Comparison of ENCODE assay signal across 18 cellular contexts in genomic region chr18:44742126-44742525, GRCh38.
DNase-seq lines count a peak whose midpoint lies in the region; ATAC-seq and TF ChIP-seq lines count a peak whose summit lies in the region.
"Had no signal": no experiment of that assay in that cellular context is flagged by ENCODE, and none has a peak within 500 bp of the region (broad histone marks: within the 10 kb centered on the region; RNA-seq: fewer than 3 reads in every experiment).

No MANE protein-coding gene starts in this region.

- no peaks in the 10 kb centered on the region for H3K27me3 ChIP-seq in right atrium auricular region
- H3K27me3 ChIP-seq: foreskin keratinocyte had no signal

- H3K27me3 Mint-ChIP-seq in glutamatergic neuron (ENCODE audit: unreplicated experiment) = peaks cover 24% of the 10 kb centered on the region
- H3K27me3 Mint-ChIP-seq in effector memory CD8-positive, alpha-beta T cell = no peaks in the 10 kb centered on the region

- H3K36me3 Mint-ChIP-seq in glutamatergic neuron (ENCODE audit: unreplicated experiment) = no peaks in the 10 kb centered on the region
- no peaks in the 10 kb centered on the region for H3K36me3 Mint-ChIP-seq in effector memory CD8-positive, alpha-beta T cell (ENCODE audit: insufficient read depth)

- H3K9me3 Mint-ChIP-seq in glutamatergic neuron (ENCODE audit: unreplicated experiment) = peaks cover 29% of the 10 kb centered on the region
- H3K9me3 Mint-ChIP-seq in effector memory CD8-positive, alpha-beta T cell = no peaks in the 10 kb centered on the region
- H3K9me3 Mint-ChIP-seq: activated CD4-positive, alpha-beta T cell treated with anti-CD3 and anti-CD28 coated beads, Interleukin-2, amount 10 ng/mL, durations not matched to agents 24 days and 14 days; dendritic cell treated with granulocyte-macrophage colony-stimulating factor and Interleukin-4, amounts not matched to agents 40 ng/mL and 50 ng/mL, for 4 days; neural crest cell had no signal

- peak overlapping the region; percentile 100 for H3K27ac Mint-ChIP-seq in glutamatergic neuron (ENCODE audit: unreplicated experiment)
- no peak overlapping the region for H3K27ac Mint-ChIP-seq in effector memory CD8-positive, alpha-beta T cell
- H3K27ac Mint-ChIP-seq: activated CD4-positive, alpha-beta T cell treated with anti-CD3 and anti-CD28 coated beads, Interleukin-2, amount 10 ng/mL, durations not matched to agents 24 days and 14 days; activated T-helper 17 cell treated with anti-CD3 and anti-CD28 coated beads, Interleukin-2, amount 50 U/mL, for 72 hours; dendritic cell treated with granulocyte-macrophage colony-stimulating factor and Interleukin-4, amounts not matched to agents 40 ng/mL and 50 ng/mL, for 4 days had no signal

- H3K36me3 ChIP-seq in right atrium auricular region = no peaks in the 10 kb centered on the region

- TF ChIP-seq CTCF in right atrium auricular region (IDR thresholded peaks at IDR 0.05) = no peak
- TF ChIP-seq CTCF in glutamatergic neuron (IDR thresholded peaks at IDR 0.05; ENCODE audit: partially characterized antibody, unreplicated experiment) = no peak

- intact Hi-C loops in left cardiac atrium (cut with DNase I) = no loop called here
- intact Hi-C loops in posterior vena cava (cut with DNase I) = no loop called here

- H3K4me1 ChIP-seq in right atrium auricular region = peaks cover 0 to 39% of the 10 kb centered on the region in 2 donors

- no peak for DNase-seq in right atrium auricular region (ENCODE audit: low spot score)
- DNase-seq in left cardiac atrium = no peak
- DNase-seq in glutamatergic neuron = no peak
- DNase-seq in retina = peak; percentile 11
- DNase-seq in midbrain (lab: John Stamatoyannopoulos, UW) = no peak
- DNase-seq in effector memory CD8-positive, alpha-beta T cell = no peak
- DNase-seq in SIG-M5 treated with dmso at 0.1 percent for 504 hours (lab: John Stamatoyannopoulos, UW; ENCODE audit: unreplicated experiment) = no peak
- DNase-seq in posterior vena cava (ENCODE audit: low spot score) = no peak
- DNase-seq: activated CD4-positive, alpha-beta T cell treated with anti-CD3 and anti-CD28 coated beads, Interleukin-2, amount 10 ng/mL, durations not matched to agents 24 days and 14 days; foreskin keratinocyte; stimulated activated CD4-positive, alpha-beta T cell treated with anti-CD3 and anti-CD28 coated beads, Interleukin-12 subunit alpha, Interleukin-12 subunit beta, amount 100 ng/mL, for 4 hours had no signal

- H3K9me3 ChIP-seq in right atrium auricular region = no peaks in the 10 kb centered on the region

- peak overlapping the region; percentile 88 for H3K4me3 Mint-ChIP-seq in glutamatergic neuron (ENCODE audit: unreplicated experiment)
- H3K4me3 Mint-ChIP-seq in effector memory CD8-positive, alpha-beta T cell = no peak overlapping the region
- H3K4me3 Mint-ChIP-seq: activated CD4-positive, alpha-beta T cell treated with anti-CD3 and anti-CD28 coated beads, Interleukin-2, amount 10 ng/mL, durations not matched to agents 24 days and 14 days; activated T-helper 17 cell treated with anti-CD3 and anti-CD28 coated beads, Interleukin-2, amount 50 U/mL, for 72 hours; dendritic cell treated with granulocyte-macrophage colony-stimulating factor and Interleukin-4, amounts not matched to agents 40 ng/mL and 50 ng/mL, for 4 days had no signal

- H3K4me1 Mint-ChIP-seq in glutamatergic neuron (ENCODE audit: low read depth, unreplicated experiment) = peaks cover 74% of the 10 kb centered on the region
- H3K4me1 Mint-ChIP-seq in effector memory CD8-positive, alpha-beta T cell (ENCODE audit: low read depth in 2 of 2) = peaks cover 2 to 5% of the 10 kb centered on the region in 2 donors
- H3K4me1 Mint-ChIP-seq: activated T-helper 17 cell treated with anti-CD3 and anti-CD28 coated beads, Interleukin-2, amount 50 U/mL, for 72 hours had no signal

- H3K4me3 ChIP-seq in right atrium auricular region = no peak overlapping the region

- ATAC-seq in left cardiac atrium = no peak
- ATAC-seq in effector memory CD8-positive, alpha-beta T cell (replicated peaks) = no peak
- ATAC-seq: activated T-helper 17 cell treated with anti-CD3 and anti-CD28 coated beads, Interleukin-2, amount 50 U/mL, for 72 hours; foreskin keratinocyte; HCT116; HepG2 had no signal

- H3K27ac ChIP-seq in right atrium auricular region = peak overlapping the region; percentile 44 to 57
- H3K27ac ChIP-seq: C4-2B, epithelial cell of prostate, foreskin keratinocyte had no signal
